25 cellular contexts compared by ENCODE assay signal in the genomic region with DNA sequence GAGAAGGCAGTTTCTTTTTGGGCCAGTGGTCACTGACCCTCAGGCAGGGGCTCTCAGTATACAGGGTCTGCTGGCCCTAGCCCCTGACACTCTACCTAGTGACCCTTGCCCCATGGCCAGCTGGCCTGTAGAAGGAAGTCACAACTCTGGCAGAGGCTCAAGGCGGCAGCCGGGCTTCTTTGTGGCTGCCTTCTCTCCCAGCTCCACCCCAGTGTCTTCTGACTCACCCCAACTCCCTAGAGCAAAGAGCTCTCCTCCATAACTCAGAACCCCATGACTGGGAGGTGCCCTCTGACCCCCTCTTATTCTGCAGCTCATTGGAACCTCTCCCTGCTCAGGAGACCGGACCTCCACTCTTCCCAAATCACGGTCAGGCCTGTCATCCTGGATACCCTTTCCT.
DNase-seq lines count a peak whose midpoint lies in the region; ATAC-seq and TF ChIP-seq lines count a peak whose summit lies in the region.
"Had no signal": no experiment of that assay in that cellular context is flagged by ENCODE, and none has a peak within 500 bp of the region (broad histone marks: within the 10 kb centered on the region; RNA-seq: fewer than 3 reads in every experiment).

No MANE protein-coding gene starts in this region.

- peak; percentile 70 for ATAC-seq in upper lobe of right lung
- ATAC-seq in activated naive CD4-positive, alpha-beta T cell treated with anti-CD3 and anti-CD28 coated beads, Interleukin-2, amount 50 U/mL, for 72 hours = no peak
- ATAC-seq: activated naive CD8-positive, alpha-beta T cell treated with anti-CD3 and anti-CD28 coated beads, Interleukin-2, amount 50 U/mL, for 24 hours; body of pancreas; CD8-positive, alpha-beta T cell; stimulated activated memory B cell treated with anti-CD40 and anti-IgM and Interleukin-4, amounts not matched to agents 10 μg/mL and 1 μg/mL and 100 μg/mL, for 72 hours had no signal

- DNase-seq in DMS53 (lab: John Stamatoyannopoulos, UW) (peak; percentile 65), DMS53 treated with DMSO at 0.1 percent for 48 hours (lab: John Stamatoyannopoulos, UW; ENCODE audit: unreplicated experiment) (no peak), epithelial cell of prostate (ENCODE audit: low read depth, low spot score) (peak; percentile 46), upper lobe of right lung (peak; percentile 62), NCI-H526 treated with DMSO at 0.1 percent for 48 hours (lab: John Stamatoyannopoulos, UW) (no peak)
- DNase-seq in activated CD4-positive, alpha-beta T cell treated with anti-CD3 and anti-CD28 coated beads for 1 hour = no peak
- DNase-seq in activated naive CD4-positive, alpha-beta T cell treated with anti-CD3 and anti-CD28 coated beads, Interleukin-2, amount 50 U/mL, for 72 hours (ENCODE audit: low spot score in 2 of 2) = no peak
- DNase-seq: activated CD4-positive, alpha-beta T cell treated with anti-CD3 and anti-CD28 coated beads, Interleukin-2, amount 10 ng/mL, durations not matched to agents 7 days and 5 days; activated CD8-positive, alpha-beta memory T cell treated with anti-CD3 and anti-CD28 coated beads, Interleukin-2, amount 50 U/mL, for 48 hours; activated naive CD8-positive, alpha-beta T cell treated with anti-CD3 and anti-CD28 coated beads, Interleukin-2, amount 50 U/mL, for 24 hours; body of pancreas; CD8-positive, alpha-beta T cell; DMS79 treated with DMSO at 0.1 percent for 48 hours; endodermal cell; midbrain; NCI-H1105; NCI-H226; NCI-H82; trophoblast cell had no signal

- peaks cover 0 to 4% of the 10 kb centered on the region in 2 donors for H3K36me3 Mint-ChIP-seq in activated naive CD4-positive, alpha-beta T cell treated with anti-CD3 and anti-CD28 coated beads, Interleukin-2, amount 50 U/mL, for 72 hours
- H3K36me3 Mint-ChIP-seq: CD8-positive, alpha-beta T cell; stimulated activated memory B cell treated with anti-CD40 and anti-IgM and Interleukin-4, amounts not matched to agents 10 μg/mL and 1 μg/mL and 100 μg/mL, for 72 hours had no signal

- H3K9ac ChIP-seq in mucosa of rectum (ENCODE audit: low read depth in 1 of 2, low read length in 2 of 2) = peak overlapping the region; percentile 2 to 36
- H3K9ac ChIP-seq: KMS-11 had no signal

- peaks cover 28 to 59% of the 10 kb centered on the region in 2 donors for H3K4me1 ChIP-seq in mucosa of rectum (ENCODE audit: control insufficient read depth in 2 of 2, insufficient read depth in 2 of 2, low read length in 2 of 2)
- no peaks in the 10 kb centered on the region for H3K4me1 ChIP-seq in upper lobe of right lung
- H3K4me1 ChIP-seq: body of pancreas had no signal

- H3K27ac ChIP-seq in epithelial cell of prostate (no peak overlapping the region), mucosa of rectum (ENCODE audit: low read depth in 2 of 2, low read length in 2 of 2) (peak overlapping the region; percentile 89 to 91), upper lobe of right lung (no peak overlapping the region)
- H3K27ac ChIP-seq: 22Rv1, body of pancreas, KMS-11 had no signal

- H3K9me3 Mint-ChIP-seq in activated naive CD4-positive, alpha-beta T cell treated with anti-CD3 and anti-CD28 coated beads, Interleukin-2, amount 50 U/mL, for 72 hours = peaks cover 11 to 16% of the 10 kb centered on the region in 2 donors

- no peak overlapping the region for H3K27ac Mint-ChIP-seq in activated naive CD4-positive, alpha-beta T cell treated with anti-CD3 and anti-CD28 coated beads, Interleukin-2, amount 50 U/mL, for 72 hours
- H3K27ac Mint-ChIP-seq: activated CD4-positive, alpha-beta T cell treated with anti-CD3 and anti-CD28 coated beads, Interleukin-2, amount 10 ng/mL, durations not matched to agents 7 days and 5 days; activated naive CD8-positive, alpha-beta T cell treated with anti-CD3 and anti-CD28 coated beads, Interleukin-2, amount 50 U/mL, for 24 hours; CD8-positive, alpha-beta T cell; endodermal cell; stimulated activated memory B cell treated with anti-CD40 and anti-IgM and Interleukin-4, amounts not matched to agents 10 μg/mL and 1 μg/mL and 100 μg/mL, for 72 hours; T-helper 1 cell treated with Interleukin-12 subunit alpha and Interleukin-12 subunit beta and Interleukin-4 antibody, amounts not matched to agents 30 μg/mL and 1 μg/mL, for 36 hours had no signal

- no peaks in the 10 kb centered on the region for H3K9me3 ChIP-seq in mucosa of rectum (ENCODE audit: control insufficient read depth in 2 of 2, low read length in 2 of 2)
- no peaks in the 10 kb centered on the region for H3K9me3 ChIP-seq in upper lobe of right lung
- H3K9me3 ChIP-seq: body of pancreas had no signal

- TF ChIP-seq CTCF in upper lobe of right lung (IDR thresholded peaks at IDR 0.05) = no peak

- no peaks in the 10 kb centered on the region for H3K36me3 ChIP-seq in mucosa of rectum (ENCODE audit: control insufficient read depth in 2 of 2, insufficient read depth in 2 of 2, low read length in 2 of 2)
- no peaks in the 10 kb centered on the region for H3K36me3 ChIP-seq in upper lobe of right lung

- intact Hi-C loops in upper lobe of right lung (cut with DNase I) = no loop called here

- H3K27me3 ChIP-seq in mucosa of rectum (ENCODE audit: control insufficient read depth in 2 of 2, insufficient read depth in 2 of 2, low read length in 2 of 2) = no peaks in the 10 kb centered on the region
- H3K27me3 ChIP-seq in upper lobe of right lung = no peaks in the 10 kb centered on the region
- H3K27me3 ChIP-seq: body of pancreas had no signal

- H3K4me3 ChIP-seq in mucosa of rectum (ENCODE audit: low read length in 2 of 2) (peak overlapping the region in 1 of 2 donors; percentile 27), upper lobe of right lung (no peak overlapping the region)
- H3K4me3 ChIP-seq: body of pancreas, smooth muscle cell had no signal

Comparison
In these comparisons a context has a peak if more than half of its experiments do, and no peak if none do; other contexts are left out.
1. DNase-seq: peak in DMS53 (single experiment), epithelial cell of prostate (single experiment) and upper lobe of right lung (single experiment); none in DMS53 treated with DMSO at 0.1 percent for 48 hours (single experiment), NCI-H526 treated with DMSO at 0.1 percent for 48 hours (single experiment), activated CD4-positive, alpha-beta T cell treated with anti-CD3 and anti-CD28 coated beads for 1 hour (single experiment) and activated naive CD4-positive, alpha-beta T cell treated with anti-CD3 and anti-CD28 coated beads, Interleukin-2, amount 50 U/mL, for 72 hours (0 of 2).
2. H3K27ac ChIP-seq: peak in mucosa of rectum (2 of 2); none in epithelial cell of prostate (single experiment) and upper lobe of right lung (single experiment).